ENCODE assay signal across 15 cellular contexts in genomic region chr2:35989040-35989439, GRCh38.
DNase-seq lines count a peak whose midpoint lies in the region; ATAC-seq and TF ChIP-seq lines count a peak whose summit lies in the region.
"Had no signal": no experiment of that assay in that cellular context is flagged by ENCODE, and none has a peak within 500 bp of the region (broad histone marks: within the 10 kb centered on the region; RNA-seq: fewer than 3 reads in every experiment).

No MANE protein-coding gene starts in this region.

- no peak overlapping the region for H3K27ac Mint-ChIP-seq in GM23338
- peak overlapping the region; percentile 4 for H3K27ac Mint-ChIP-seq in T-helper 17 cell
- H3K27ac Mint-ChIP-seq in neural progenitor cell, result peak overlapping the region; percentile 30
- H3K27ac Mint-ChIP-seq in activated naive CD4-positive, alpha-beta T cell treated with anti-CD3 and anti-CD28 coated beads, Interleukin-2, amount 10 ng/mL, durations not matched to agents 7 days and 5 days, result no peak overlapping the region
- H3K27ac Mint-ChIP-seq: CD8-positive, alpha-beta T cell had no signal

- H3K79me2 ChIP-seq in GM23338 (replicated peaks; ENCODE audit: insufficient read depth), result no peaks in the 10 kb centered on the region
- no peaks in the 10 kb centered on the region for H3K79me2 ChIP-seq in neural progenitor cell (ENCODE audit: low read depth)

- H3K4me3 Mint-ChIP-seq in GM23338 (no peak overlapping the region), T-helper 17 cell (no peak overlapping the region), neural progenitor cell (peak overlapping the region; percentile 19)
- H3K4me3 Mint-ChIP-seq in activated naive CD4-positive, alpha-beta T cell treated with anti-CD3 and anti-CD28 coated beads, Interleukin-2, amount 10 ng/mL, durations not matched to agents 7 days and 5 days, result no peak overlapping the region
- H3K4me3 Mint-ChIP-seq: CD14-positive monocyte; CD8-positive, alpha-beta T cell; H9 had no signal

- peaks cover 3% of the 10 kb centered on the region for H3K9me2 ChIP-seq in GM23338 (ENCODE audit: insufficient read depth)

- H3F3A ChIP-seq in GM23338 (replicated peaks; ENCODE audit: low read depth) (no peaks in the 10 kb centered on the region), neural progenitor cell (ENCODE audit: low read depth) (peaks cover 21% of the 10 kb centered on the region)

- H3K27me3 ChIP-seq in GM23338 (ENCODE audit: insufficient read depth), result no peaks in the 10 kb centered on the region
- H3K27me3 ChIP-seq in neural progenitor cell, result peaks cover 26% of the 10 kb centered on the region
- H3K27me3 ChIP-seq: BLaER1 had no signal

- ATAC-seq in GM23338, result no peak
- ATAC-seq in T-helper 17 cell, result no peak
- ATAC-seq: CD8-positive, alpha-beta T cell had no signal

- H3K4me1 Mint-ChIP-seq in GM23338, result peaks cover 4% of the 10 kb centered on the region
- peaks cover 3% of the 10 kb centered on the region for H3K4me1 Mint-ChIP-seq in T-helper 17 cell
- peaks cover 15% of the 10 kb centered on the region for H3K4me1 Mint-ChIP-seq in neural progenitor cell
- H3K4me1 Mint-ChIP-seq in activated naive CD4-positive, alpha-beta T cell treated with anti-CD3 and anti-CD28 coated beads, Interleukin-2, amount 10 ng/mL, durations not matched to agents 7 days and 5 days, result no peaks in the 10 kb centered on the region
- H3K4me1 Mint-ChIP-seq: CD14-positive monocyte had no signal

- no peak overlapping the region for H3K9ac ChIP-seq in neural progenitor cell
- H3K9ac ChIP-seq: BLaER1 had no signal

- H4K20me1 ChIP-seq in GM23338 (replicated peaks; ENCODE audit: insufficient read depth) (no peaks in the 10 kb centered on the region), neural progenitor cell (ENCODE audit: low read depth) (peaks cover 13% of the 10 kb centered on the region)
- H4K20me1 ChIP-seq: BLaER1 had no signal

- no peak overlapping the region for H3K27ac ChIP-seq in GM23338 (ENCODE audit: low read depth)
- peak overlapping the region; percentile 54 for H3K27ac ChIP-seq in neural progenitor cell
- H3K27ac ChIP-seq: 22Rv1, BLaER1 had no signal

- H3K9me3 Mint-ChIP-seq in GM23338 (no peaks in the 10 kb centered on the region), neural progenitor cell (peaks cover 20% of the 10 kb centered on the region)
- H3K9me3 Mint-ChIP-seq in activated naive CD4-positive, alpha-beta T cell treated with anti-CD3 and anti-CD28 coated beads, Interleukin-2, amount 10 ng/mL, durations not matched to agents 7 days and 5 days, result no peaks in the 10 kb centered on the region
- H3K9me3 Mint-ChIP-seq: H9 had no signal

- DNase-seq in DMS53 (lab: John Stamatoyannopoulos, UW), result peak; percentile 1
- no peak for DNase-seq in DMS53 treated with DMSO at 0.1 percent for 48 hours (lab: John Stamatoyannopoulos, UW; ENCODE audit: unreplicated experiment)
- no peak for DNase-seq in GM23338 (ENCODE audit: low spot score)
- no peak for DNase-seq in T-helper 17 cell
- DNase-seq in neural progenitor cell (ENCODE audit: low spot score), result peak; percentile 26
- DNase-seq in activated naive CD4-positive, alpha-beta T cell treated with anti-CD3 and anti-CD28 coated beads, Interleukin-2, amount 10 ng/mL, durations not matched to agents 7 days and 5 days, result no peak
- DNase-seq in dedifferentiated amniotic fluid mesenchymal stem cell (ENCODE audit: extremely low spot score), result no peak
- DNase-seq in NCI-H1694 (lab: John Stamatoyannopoulos, UW), result no peak
- DNase-seq: CD8-positive, alpha-beta T cell; DMS79 treated with DMSO at 0.1 percent for 48 hours; GF-D8 had no signal

- H3K4me2 ChIP-seq in GM23338 (no peak overlapping the region), neural progenitor cell (peak overlapping the region; percentile 49)
- H3K4me2 ChIP-seq: BLaER1 had no signal

- H3K36me3 Mint-ChIP-seq in GM23338 (ENCODE audit: low read depth), result peaks cover 3% of the 10 kb centered on the region; the same call in 1 of the 3 replicates
- H3K36me3 Mint-ChIP-seq in T-helper 17 cell (ENCODE audit: low read depth), result no peaks in the 10 kb centered on the region
- peaks cover 2% of the 10 kb centered on the region for H3K36me3 Mint-ChIP-seq in neural progenitor cell
- H3K36me3 Mint-ChIP-seq in activated naive CD4-positive, alpha-beta T cell treated with anti-CD3 and anti-CD28 coated beads, Interleukin-2, amount 10 ng/mL, durations not matched to agents 7 days and 5 days, result no peaks in the 10 kb centered on the region
- H3K36me3 Mint-ChIP-seq: CD14-positive monocyte; CD8-positive, alpha-beta T cell had no signal

- H3K9me3 ChIP-seq in T-helper 17 cell (ENCODE audit: control insufficient read depth, low read length, poor library complexity, severe bottlenecking) (no peaks in the 10 kb centered on the region), neural progenitor cell (ENCODE audit: low read depth) (no peaks in the 10 kb centered on the region)
- H3K9me3 ChIP-seq: BLaER1 had no signal

- CTCF ChIA-PET in activated naive CD4-positive, alpha-beta T cell treated with anti-CD3 and anti-CD28 coated beads, Interleukin-2, amount 10 ng/mL, durations not matched to agents 7 days and 5 days (lab: Charles Lee), result interaction anchor here (0.6 kb wide), 1 partner anchor 222 kb away, joined by 3 read pairs; no protein-coding TSS in a partner anchor

- H3K36me3 ChIP-seq in GM23338 (ENCODE audit: insufficient read depth) (no peaks in the 10 kb centered on the region), neural progenitor cell (no peaks in the 10 kb centered on the region)
- H3K36me3 ChIP-seq: BLaER1 had no signal

- H3K4me1 ChIP-seq in GM23338 (ENCODE audit: insufficient read depth) (no peaks in the 10 kb centered on the region), neural progenitor cell (peaks cover 13% of the 10 kb centered on the region)
- H3K4me1 ChIP-seq: BLaER1 had no signal

- H3K27me3 Mint-ChIP-seq in GM23338 (ENCODE audit: insufficient read depth, low read depth, poor library complexity) (no peaks in the 10 kb centered on the region), T-helper 17 cell (no peaks in the 10 kb centered on the region), neural progenitor cell (ENCODE audit: insufficient read depth, low read depth) (peaks cover 2% of the 10 kb centered on the region)
- peaks cover 3% of the 10 kb centered on the region for H3K27me3 Mint-ChIP-seq in activated naive CD4-positive, alpha-beta T cell treated with anti-CD3 and anti-CD28 coated beads, Interleukin-2, amount 10 ng/mL, durations not matched to agents 7 days and 5 days

- H2AFZ ChIP-seq in GM23338, result peak overlapping the region; percentile 88; the same call in 1 of the 2 replicates
- no peak overlapping the region for H2AFZ ChIP-seq in neural progenitor cell (replicated peaks)

- TF ChIP-seq CTCF in GM23338 (conservative IDR thresholded peaks at IDR 0.05; ENCODE audit: low read depth in 2 of 2) (no peak), neural progenitor cell (IDR thresholded peaks at IDR 0.05) (no peak)

- H3K4me3 ChIP-seq in GM23338 (no peak overlapping the region), neural progenitor cell (no peak overlapping the region)
- H3K4me3 ChIP-seq: BLaER1 had no signal

TF ChIP-seq in GM23338, 12 proteins besides CTCF, POLR2A, EP300 and RAD21 (continues in another document):
- no peak for TF ChIP-seq REST (IDR thresholded peaks at IDR 0.05; ENCODE audit: unreplicated experiment)
- TF ChIP-seq EZH2phosphoT487 (IDR thresholded peaks at IDR 0.05; ENCODE audit: unreplicated experiment), result no peak
- no peak for TF ChIP-seq JUNB (IDR thresholded peaks at IDR 0.05; ENCODE audit: unreplicated experiment)
- TF ChIP-seq ZNF331 (CRISPR knock-in tag; IDR thresholded peaks at IDR 0.05; ENCODE audit: low read depth), result no peak

Comparison
In these comparisons a context has a peak if more than half of its experiments do, and no peak if none do; other contexts are left out.
1. DNase-seq: peak in DMS53 (single experiment) and neural progenitor cell (single experiment); none in DMS53 treated with DMSO at 0.1 percent for 48 hours (single experiment), GM23338 (single experiment), T-helper 17 cell (0 of 3), activated naive CD4-positive, alpha-beta T cell treated with anti-CD3 and anti-CD28 coated beads, Interleukin-2, amount 10 ng/mL, durations not matched to agents 7 days and 5 days (single experiment), dedifferentiated amniotic fluid mesenchymal stem cell (single experiment) and NCI-H1694 (single experiment).
2. H3K27ac Mint-ChIP-seq: peak in T-helper 17 cell (single experiment) and neural progenitor cell (single experiment); none in GM23338 (single experiment) and activated naive CD4-positive, alpha-beta T cell treated with anti-CD3 and anti-CD28 coated beads, Interleukin-2, amount 10 ng/mL, durations not matched to agents 7 days and 5 days (single experiment).